In the genomic region with DNA sequence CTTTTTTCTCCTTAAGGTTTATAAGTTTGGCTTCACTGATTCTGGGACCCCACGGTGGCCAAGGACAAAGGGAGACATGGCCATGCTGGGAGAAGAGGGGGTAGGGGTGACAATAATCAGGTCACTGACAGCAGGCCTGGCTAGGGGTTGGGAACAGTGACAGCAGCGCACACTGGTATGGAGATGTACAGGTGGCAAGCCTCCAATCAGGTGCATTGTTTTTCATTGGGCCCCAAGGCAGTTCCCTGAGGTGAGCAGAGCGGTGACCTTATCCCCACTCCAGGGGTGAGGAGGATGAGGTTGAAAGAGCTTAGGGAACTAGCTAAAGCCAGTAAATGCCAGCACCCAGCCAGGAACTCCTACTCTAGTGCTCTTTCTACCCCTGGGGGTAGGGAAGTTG, we compare ENCODE assay signal across 33 cellular contexts. TPM values are rescaled to one million over a fixed set of nuclear protein-coding genes. Genes with fewer than 3 reads are reported as not detected.
"Had no signal": no experiment of that assay in that cellular context is flagged by ENCODE, and none has a peak within 500 bp of the region (broad histone marks: within the 10 kb centered on the region; RNA-seq: fewer than 3 reads in every experiment).

No MANE protein-coding gene starts in this region.

- H3K4me1 Mint-ChIP-seq: activated T-helper 17 cell treated with anti-CD3 and anti-CD28 coated beads, Interleukin-2, amount 50 U/mL, for 72 hours; central memory CD8-positive, alpha-beta T cell had no signal

- H3K27ac ChIP-seq: cardiac muscle cell, epithelial cell of prostate, esophagus squamous epithelium, gastroesophageal sphincter, heart right ventricle had no signal

- H3K36me3 Mint-ChIP-seq: activated naive CD8-positive, alpha-beta T cell had no signal

- DNase-seq: activated CD4-positive, alpha-beta T cell treated with anti-CD3 and anti-CD28 coated beads for 48 hours; activated CD4-positive, alpha-beta T cell treated with anti-CD3 and anti-CD28 coated beads, Interleukin-2, amount 50 U/mL, for 1 hour; activated CD4-positive, alpha-beta T cell treated with anti-CD3 and anti-CD28 coated beads, Interleukin-2, amount 50 U/mL, for 48 hours; activated CD8-positive, alpha-beta memory T cell treated with anti-CD3 and anti-CD28 coated beads for 24 hours; activated CD8-positive, alpha-beta T cell treated with anti-CD3 and anti-CD28 coated beads for 36 hours; activated effector memory CD4-positive, alpha-beta T cell treated with Interleukin-2 at 50 U/mL for 16 hours; activated gamma-delta T cell treated with Interleukin-2 at 50 U/mL for 16 hours; activated naive CD4-positive, alpha-beta T cell treated with anti-CD3 and anti-CD28 coated beads, Interleukin-2, amount 50 U/mL, for 16 hours; activated naive CD4-positive, alpha-beta T cell treated with Interleukin-2 at 50 U/mL for 16 hours; activated T-cell treated with anti-CD3 and anti-CD28 coated beads, Interleukin-2, amount 50 U/mL, for 4 hours; amniotic stem cell; anterior cingulate cortex; cortex of kidney; dermis blood vessel endothelial cell; effector CD4-positive, alpha-beta T cell; effector memory CD8-positive, alpha-beta T cell; esophagus squamous epithelium; foreskin melanocyte; heart right ventricle; T-helper 2 cell had no signal

- ATAC-seq: activated CD4-positive, CD25-positive, alpha-beta regulatory T cell treated with anti-CD3 and anti-CD28 coated beads, Interleukin-2, amount 50 U/mL, for 24 hours; activated CD8-positive, alpha-beta T cell treated with anti-CD3 and anti-CD28 coated beads for 36 hours; activated T-cell treated with anti-CD3 and anti-CD28 coated beads, Interleukin-2, amount 50 U/mL, for 4 hours; activated T-helper 17 cell treated with anti-CD3 and anti-CD28 coated beads, Interleukin-2, amount 50 U/mL, for 72 hours; effector memory CD8-positive, alpha-beta T cell; gastroesophageal sphincter; heart right ventricle had no signal

- H3K27ac Mint-ChIP-seq: activated CD8-positive, alpha-beta T cell treated with anti-CD3 and anti-CD28 coated beads for 36 hours; activated naive CD8-positive, alpha-beta T cell; activated T-helper 17 cell treated with anti-CD3 and anti-CD28 coated beads, Interleukin-2, amount 50 U/mL, for 72 hours; effector memory CD8-positive, alpha-beta T cell had no signal

- H3K9me3 ChIP-seq: esophagus squamous epithelium had no signal

- H3K9me3 Mint-ChIP-seq: activated CD8-positive, alpha-beta T cell treated with anti-CD3 and anti-CD28 coated beads for 36 hours; central memory CD8-positive, alpha-beta T cell; effector memory CD8-positive, alpha-beta T cell had no signal

- H3K4me3 ChIP-seq: cardiac muscle cell, esophagus squamous epithelium, gastroesophageal sphincter, heart right ventricle had no signal

- H3K4me3 Mint-ChIP-seq: activated CD8-positive, alpha-beta T cell treated with anti-CD3 and anti-CD28 coated beads for 36 hours; activated naive CD8-positive, alpha-beta T cell; activated T-cell treated with anti-CD3 and anti-CD28 coated beads, Interleukin-2, amount 50 U/mL, for 4 hours; activated T-helper 17 cell treated with anti-CD3 and anti-CD28 coated beads, Interleukin-2, amount 50 U/mL, for 72 hours; central memory CD8-positive, alpha-beta T cell; effector memory CD8-positive, alpha-beta T cell had no signal

- H3K36me3 ChIP-seq: cardiac muscle cell, esophagus squamous epithelium, gastroesophageal sphincter, heart right ventricle had no signal

RNA-seq across cellular contexts. Expression of a gene that starts 1.4 kb away (rescaled TPM):
- total RNA-seq: activated CD8-positive, alpha-beta T cell treated with anti-CD3 and anti-CD28 coated beads for 36 hours; activated T-cell treated with anti-CD3 and anti-CD28 coated beads, Interleukin-2, amount 50 U/mL, for 4 hours; activated T-helper 17 cell treated with anti-CD3 and anti-CD28 coated beads, Interleukin-2, amount 50 U/mL, for 72 hours; astrocyte; dermis blood vessel endothelial cell; endothelial cell of umbilical vein; fibroblast of lung; fibroblast of villous mesenchyme; glomerular endothelial cell; T-helper 1 cell treated with Interleukin-12 subunit alpha and Interleukin-12 subunit beta and Interleukin-4 antibody, amounts not matched to agents 30 ng/mL and 1 ng/mL, for 36 hours had no signal
- polyA plus RNA-seq: cardiac muscle cell, endothelial cell of umbilical vein, fibroblast of lung had no signal
